In genomic region chr14:24300326-24300980, GRCh38 we compare ENCODE assay signal across 8 cellular contexts. TPM values are rescaled to one million over a fixed set of nuclear protein-coding genes. Genes with fewer than 3 reads are reported as not detected.
A peak's percentile ranks its signal among the peaks of the same experiment; 100 is the strongest.
DNase-seq lines count a peak whose midpoint lies in the region; ATAC-seq, FAIRE-seq and TF ChIP-seq lines count a peak whose summit lies in the region.

No MANE protein-coding gene starts in this region.

- peak overlapping the region; percentile 64 to 95 (median 88) for H3K4me3 ChIP-seq in BLaER1 treated with 17β-estradiol and CSF1 and Interleukin-3, amounts not matched to agents 10 nM and 100 nM
- H3K4me3 ChIP-seq in NB4 (ENCODE audit: low read depth, low read length) = peak overlapping the region; percentile 98
- H3K4me3 ChIP-seq in H1 (ENCODE audit: extremely low read depth in 1 of 4, insufficient read depth in 2 of 4, low read depth in 3 of 4, low read length in 4 of 4) = peak overlapping the region; percentile 76 to 91 (median 88)

- no peak for ATAC-seq in HG03457 (IDR thresholded peaks at IDR 0.05; ENCODE audit: unreplicated experiment)

- no peaks in the 10 kb centered on the region for H3K27me3 Mint-ChIP-seq in nephron progenitor cell (ENCODE audit: low read depth, poor library complexity)

- no peaks in the 10 kb centered on the region for H3K27me3 ChIP-seq in BLaER1 treated with 17β-estradiol and CSF1 and Interleukin-3, amounts not matched to agents 10 nM and 100 nM
- H3K27me3 ChIP-seq in H1 (replicated peaks in 1 of 4; ENCODE audit: control insufficient read depth in 3 of 4, extremely low read depth in 1 of 4, insufficient read depth in 3 of 4, low read length in 3 of 4) = no peaks in the 10 kb centered on the region

- POLR2A ChIA-PET in H1 (lab: Charles Lee; ENCODE audit: partially characterized antibody) = interaction anchor here (0.6 to 6.1 kb wide), 23 partner anchors 7 to 759 kb away, joined by 3 to 50 read pairs (median 5); partner anchors contain the start of genes ADCY4, CIDEB, GMPR2 and IRF9

- H2BK5ac ChIP-seq in H1 (ENCODE audit: low read depth, low read length) = no peak overlapping the region

- no peak for TF ChIP-seq CTCF in NB4 (IDR thresholded peaks at IDR 0.05; ENCODE audit: low read depth, low read length)
- no peak for TF ChIP-seq CTCF in H1 (IDR thresholded peaks at IDR 0.05; ENCODE audit: control extremely low read depth in 1 of 3, insufficient read depth in 1 of 3, low read depth in 1 of 3, low read length in 3 of 3)
- TF ChIP-seq CTCF in nephron progenitor cell (IDR thresholded peaks at IDR 0.05) = no peak

- no peak overlapping the region for H4K8ac ChIP-seq in H1 (ENCODE audit: extremely low read depth, insufficient read depth, low read length)

- peaks cover 4 to 13% of the 10 kb centered on the region in 2 experiments; a peak in 2 of 4 replicates for H3K79me2 ChIP-seq in H1 (ENCODE audit: control insufficient read depth in 1 of 2, insufficient read depth in 2 of 2, low read length in 2 of 2)

- H3K23ac ChIP-seq in H1 (ENCODE audit: insufficient read length) = no peak overlapping the region

- H2BK15ac ChIP-seq in H1 (ENCODE audit: low read length) = no peak overlapping the region

- H3K27ac Mint-ChIP-seq in nephron progenitor cell = peak overlapping the region; percentile 75

- no peak for TF ChIP-seq EP300 in H1 (IDR thresholded peaks at IDR 0.05; ENCODE audit: borderline replicate concordance in 1 of 2, low read depth in 2 of 2, low read length in 2 of 2)

- DNase-seq in NB4 (ENCODE audit: low read depth) (no peak), H1 (ENCODE audit: low read depth in 1 of 2, low spot score in 2 of 2) (no peak), nephron progenitor cell (no peak), HCEC 1CT (no peak), COLO829 (ENCODE audit: low spot score) (no peak)
- no peak for DNase-seq in stimulated activated CD4-positive, alpha-beta T cell treated with anti-CD3 and anti-CD28 coated beads, Interleukin-2, amount 100 ng/mL, for 48 hours

- peaks cover 52% of the 10 kb centered on the region for H3K4me1 Mint-ChIP-seq in nephron progenitor cell

- H2BK20ac ChIP-seq in H1 (ENCODE audit: low read length) = no peak overlapping the region

- H2AFZ ChIP-seq in H1 (ENCODE audit: low read length) = no peak overlapping the region; the same call in 1 of the 2 replicates

- H3K79me1 ChIP-seq in H1 (ENCODE audit: low read depth, low read length) = peaks cover 5% of the 10 kb centered on the region; the same call in 1 of the 2 replicates

- no peak for TF ChIP-seq RAD21 in H1 (IDR thresholded peaks at IDR 0.05 in 1 of 2, conservative IDR thresholded peaks at IDR 0.05 in 1 of 2; ENCODE audit: low read depth in 2 of 2, low read length in 2 of 2)

- peaks cover 4% of the 10 kb centered on the region; the same call in 1 of the 2 replicates for H3K23me2 ChIP-seq in H1 (ENCODE audit: low read depth, low read length)

- H4K5ac ChIP-seq in H1 (ENCODE audit: insufficient read length, low read depth, low read length) = no peak overlapping the region

- H3K4ac ChIP-seq in H1 (replicated peaks; ENCODE audit: insufficient read length, low read depth, low read length) = no peak overlapping the region

- H4K91ac ChIP-seq in H1 (replicated peaks; ENCODE audit: insufficient read length, low read length) = no peak overlapping the region

- H3K9ac ChIP-seq in BLaER1 treated with 17β-estradiol and CSF1 and Interleukin-3, amounts not matched to agents 10 nM and 100 nM = peak overlapping the region; percentile 75 to 93 (median 85)
- H3K9ac ChIP-seq in H1 (replicated peaks in 1 of 4; ENCODE audit: extremely low read depth in 1 of 4, low read depth in 3 of 4, low read length in 3 of 4) = peak overlapping the region; percentile 25 to 81 (median 58)

- H3K36me3 ChIP-seq in BLaER1 treated with 17β-estradiol and CSF1 and Interleukin-3, amounts not matched to agents 10 nM and 100 nM = peaks cover 48 to 56% (median 54%) of the 10 kb centered on the region in 11 experiments
- H3K36me3 ChIP-seq in H1 (ENCODE audit: control insufficient read depth in 2 of 4, insufficient read depth in 4 of 4, low read length in 3 of 4) = peaks cover 21 to 36% (median 33%) of the 10 kb centered on the region in 4 experiments

- CTCF ChIA-PET in H1 (lab: Charles Lee; ENCODE audit: partially characterized antibody) = interaction anchor here (0.5 to 9.0 kb wide), 11 partner anchors 8 to 212 kb away, joined by 3 to 163 read pairs (median 21); partner anchors contain the start of genes CIDEB, IPO4, KHNYN and LTB4R

- WGBS in H1 (ENCODE audit: extremely low coverage in 1 of 2, insufficient coverage in 1 of 2, insufficient read length in 1 of 2, insufficient replicate concordance in 2 of 2, low coverage in 1 of 2, low lambda C conversion rate in 2 of 2, missing lambda C conversion rate in 1 of 2), 2 experiments = 46% methylated on average over 16 of the region's 16 CpGs; no CpG with 5 or more reads in 1 of the 2 experiments

- peak overlapping the region in 10 of 11 experiments; percentile 65 to 87 (median 78); a peak in 21 of 22 replicates for H3K27ac ChIP-seq in BLaER1 treated with 17β-estradiol and CSF1 and Interleukin-3, amounts not matched to agents 10 nM and 100 nM
- no peak overlapping the region for H3K27ac ChIP-seq in H1 (ENCODE audit: low read depth, low read length)

- no peak overlapping the region for H2BK12ac ChIP-seq in H1 (ENCODE audit: low read depth, low read length)

- no peak overlapping the region for H3K56ac ChIP-seq in H1 (replicated peaks; ENCODE audit: insufficient read length, low read depth, low read length)

- peaks cover 29% of the 10 kb centered on the region for H3K36me3 Mint-ChIP-seq in nephron progenitor cell (ENCODE audit: low read depth)

- no peak overlapping the region for H3K18ac ChIP-seq in H1 (ENCODE audit: extremely low read depth, low read length)

- H3K4me3 Mint-ChIP-seq in nephron progenitor cell = peak overlapping the region; percentile 94

- H4K20me1 ChIP-seq in BLaER1 treated with 17β-estradiol and CSF1 and Interleukin-3, amounts not matched to agents 10 nM and 100 nM = peaks cover 0 to 49% (median 7%) of the 10 kb centered on the region in 11 experiments; a peak in 11 of 22 replicates
- no peaks in the 10 kb centered on the region for H4K20me1 ChIP-seq in H1 (replicated peaks in 1 of 2; ENCODE audit: control insufficient read depth in 1 of 2, insufficient read depth in 2 of 2, low read length in 2 of 2)

- peak overlapping the region; percentile 81 to 100 (median 97) for H3K4me2 ChIP-seq in BLaER1 treated with 17β-estradiol and CSF1 and Interleukin-3, amounts not matched to agents 10 nM and 100 nM
- peak overlapping the region; percentile 77 to 85 for H3K4me2 ChIP-seq in H1 (ENCODE audit: insufficient read depth in 1 of 2, low read depth in 2 of 2, low read length in 2 of 2)

- no peak overlapping the region for H2BK120ac ChIP-seq in H1 (replicated peaks; ENCODE audit: low read depth, low read length)

- no peak overlapping the region for H3K14ac ChIP-seq in H1 (ENCODE audit: insufficient read length)

- H2AK5ac ChIP-seq in H1 (ENCODE audit: low read depth, low read length) = no peak overlapping the region

- H3K9me3 ChIP-seq in BLaER1 treated with 17β-estradiol and CSF1 and Interleukin-3, amounts not matched to agents 10 nM and 100 nM (replicated peaks in 1 of 11) = no peaks in the 10 kb centered on the region
- H3K9me3 ChIP-seq in H1 (ENCODE audit: insufficient read depth in 2 of 2, low read depth in 1 of 2, low read length in 1 of 2) = no peaks in the 10 kb centered on the region; a peak in 1 of 4 replicates

- FAIRE-seq in H1 (lab: Jason Lieb, UNC) = no peak

- TF ChIP-seq POLR2A in NB4 (IDR thresholded peaks at IDR 0.05; ENCODE audit: extremely low read depth, insufficient read length) (no peak), H1 (IDR thresholded peaks at IDR 0.05; ENCODE audit: control extremely low read depth in 1 of 2, low read depth in 2 of 2, low read length in 2 of 2) (no peak)

- no peaks in the 10 kb centered on the region for H3K9me3 Mint-ChIP-seq in nephron progenitor cell

- H3K4me1 ChIP-seq in BLaER1 treated with 17β-estradiol and CSF1 and Interleukin-3, amounts not matched to agents 10 nM and 100 nM = peaks cover 53 to 65% (median 55%) of the 10 kb centered on the region in 10 experiments
- H3K4me1 ChIP-seq in H1 (replicated peaks in 1 of 4; ENCODE audit: control insufficient read depth in 3 of 4, insufficient read depth in 4 of 4, low read length in 3 of 4) = peaks cover 0 to 7% (median 4%) of the 10 kb centered on the region in 4 experiments; a peak in 5 of 7 replicates

RNA-seq across cellular contexts. Expression of gene NOP9, which starts 0.8 kb away (rescaled TPM):
- 34.8 and 39.3 TPM in 2 replicates for total RNA-seq in H1 (2021; fragmentation: NEBNext Ultra II Directional; extraction: Animal tissue kit (Norgen Biotek cat#: 25700))
- polyA plus RNA-seq in H1 (2011; rRNA removed) = 17.8 and 22.4 TPM in 2 replicates
- 19.2 TPM for polyA plus RNA-seq in H1 (2011; cell fraction: cytosol; rRNA removed)
- 55.9 TPM for polyA plus RNA-seq in H1 (2011; cell fraction: nucleus; rRNA removed)
- polyA plus RNA-seq in H1 (2012, experiment 1 of 2) = 21.6 to 29.6 TPM (median 27.0 TPM) in 4 replicates
- 15.7 TPM for polyA plus RNA-seq in H1 (2012, experiment 2 of 2)
- 13.9 TPM for polyA plus RNA-seq in H1 (2013, experiment 1 of 2)
- 13.1 TPM for polyA plus RNA-seq in H1 (2013, experiment 2 of 2)
- 42.1 and 51.6 TPM in 2 replicates for polyA minus RNA-seq in H1 (2011; rRNA and poly(A)+ RNA removed)
- 26.5 TPM for polyA minus RNA-seq in H1 (2011; cell fraction: cytosol; rRNA and poly(A)+ RNA removed)
- 34.7 TPM for polyA minus RNA-seq in H1 (2011; cell fraction: nucleus; rRNA and poly(A)+ RNA removed)

RNA-seq across cellular contexts. Expression of gene DHRS1, which starts 0.9 kb away (rescaled TPM):
- 8.8 and 13.4 TPM in 2 replicates for total RNA-seq in H1 (2021; fragmentation: NEBNext Ultra II Directional; extraction: Animal tissue kit (Norgen Biotek cat#: 25700))
- polyA plus RNA-seq in H1 (2011; rRNA removed) = 31.7 and 40.2 TPM in 2 replicates
- 25.9 TPM for polyA plus RNA-seq in H1 (2011; cell fraction: cytosol; rRNA removed)
- polyA plus RNA-seq in H1 (2011; cell fraction: nucleus; rRNA removed) = 52.3 TPM
- 16.4 to 20.6 TPM (median 17.5 TPM) in 4 replicates for polyA plus RNA-seq in H1 (2012, experiment 1 of 2)
- 21.3 TPM for polyA plus RNA-seq in H1 (2012, experiment 2 of 2)
- polyA plus RNA-seq in H1 (2013, experiment 1 of 2) = 11.8 TPM
- polyA plus RNA-seq in H1 (2013, experiment 2 of 2) = 9.3 TPM
- 16.3 and 19.2 TPM in 2 replicates for polyA minus RNA-seq in H1 (2011; rRNA and poly(A)+ RNA removed)
- polyA minus RNA-seq in H1 (2011; cell fraction: cytosol; rRNA and poly(A)+ RNA removed) = 9.1 TPM
- 21.4 TPM for polyA minus RNA-seq in H1 (2011; cell fraction: nucleus; rRNA and poly(A)+ RNA removed)

RNA-seq across cellular contexts. Expression of gene CIDEB, which starts 7.3 kb away (rescaled TPM):
- total RNA-seq in H1 (2021; fragmentation: NEBNext Ultra II Directional; extraction: Animal tissue kit (Norgen Biotek cat#: 25700)) = not detected in 2 replicates
- 0.09 and 0.11 TPM in 2 replicates for polyA plus RNA-seq in H1 (2011; rRNA removed)
- 0.08 TPM for polyA plus RNA-seq in H1 (2011; cell fraction: cytosol; rRNA removed)
- 0.11 TPM for polyA plus RNA-seq in H1 (2011; cell fraction: nucleus; rRNA removed)
- 0.21 TPM in 1 of 4 replicates, not detected in the others for polyA plus RNA-seq in H1 (2012, experiment 1 of 2)
- not detected for polyA plus RNA-seq in H1 (2012, experiment 2 of 2)
- not detected for polyA plus RNA-seq in H1 (2013, experiment 1 of 2)
- polyA plus RNA-seq in H1 (2013, experiment 2 of 2) = not detected
- polyA minus RNA-seq in H1 (2011; rRNA and poly(A)+ RNA removed) = not detected in 2 replicates
- polyA minus RNA-seq in H1 (2011; cell fraction: cytosol; rRNA and poly(A)+ RNA removed) = not detected
- not detected for polyA minus RNA-seq in H1 (2011; cell fraction: nucleus; rRNA and poly(A)+ RNA removed)

RNA-seq across cellular contexts. Expression of gene LTB4R2, which starts 9.5 kb away (rescaled TPM):
- total RNA-seq in H1 (2021; fragmentation: NEBNext Ultra II Directional; extraction: Animal tissue kit (Norgen Biotek cat#: 25700)) = 6.7 and 7.0 TPM in 2 replicates
- 5.3 and 9.8 TPM in 2 replicates for polyA plus RNA-seq in H1 (2011; rRNA removed)
- polyA plus RNA-seq in H1 (2011; cell fraction: cytosol; rRNA removed) = 7.5 TPM
- polyA plus RNA-seq in H1 (2011; cell fraction: nucleus; rRNA removed) = 52.3 TPM
- 5.3 to 9.0 TPM (median 7.0 TPM) in 4 replicates for polyA plus RNA-seq in H1 (2012, experiment 1 of 2)
- 1.1 TPM for polyA plus RNA-seq in H1 (2012, experiment 2 of 2)
- 3.7 TPM for polyA plus RNA-seq in H1 (2013, experiment 1 of 2)
- polyA plus RNA-seq in H1 (2013, experiment 2 of 2) = 3.1 TPM
- 4.1 TPM in 2 replicates for polyA minus RNA-seq in H1 (2011; rRNA and poly(A)+ RNA removed)
- polyA minus RNA-seq in H1 (2011; cell fraction: cytosol; rRNA and poly(A)+ RNA removed) = 4.5 TPM
- 20.5 TPM for polyA minus RNA-seq in H1 (2011; cell fraction: nucleus; rRNA and poly(A)+ RNA removed)

RNA-seq across cellular contexts. Expression of gene LTB4R, which starts 10.8 kb away (rescaled TPM):
- 4.1 and 6.8 TPM in 2 replicates for total RNA-seq in H1 (2021; fragmentation: NEBNext Ultra II Directional; extraction: Animal tissue kit (Norgen Biotek cat#: 25700))
- 6.7 and 9.7 TPM in 2 replicates for polyA plus RNA-seq in H1 (2011; rRNA removed)
- polyA plus RNA-seq in H1 (2011; cell fraction: cytosol; rRNA removed) = 9.0 TPM
- 70.2 TPM for polyA plus RNA-seq in H1 (2011; cell fraction: nucleus; rRNA removed)
- polyA plus RNA-seq in H1 (2012, experiment 1 of 2) = 7.9 to 10.8 TPM (median 9.6 TPM) in 4 replicates
- 2.2 TPM for polyA plus RNA-seq in H1 (2012, experiment 2 of 2)
- 4.9 TPM for polyA plus RNA-seq in H1 (2013, experiment 1 of 2)
- polyA plus RNA-seq in H1 (2013, experiment 2 of 2) = 4.3 TPM
- polyA minus RNA-seq in H1 (2011; rRNA and poly(A)+ RNA removed) = 2.8 and 8.7 TPM in 2 replicates
- polyA minus RNA-seq in H1 (2011; cell fraction: cytosol; rRNA and poly(A)+ RNA removed) = 1.4 TPM
- 12.2 TPM for polyA minus RNA-seq in H1 (2011; cell fraction: nucleus; rRNA and poly(A)+ RNA removed)
